Comparison of ENCODE assay signal across 13 cellular contexts in genomic region chr6:11333292-11333849, GRCh38.
DNase-seq lines count a peak whose midpoint lies in the region; ATAC-seq and TF ChIP-seq lines count a peak whose summit lies in the region.
"Had no signal": no experiment of that assay in that cellular context is flagged by ENCODE, and none has a peak within 500 bp of the region (broad histone marks: within the 10 kb centered on the region; RNA-seq: fewer than 3 reads in every experiment).

No MANE protein-coding gene starts in this region.

- 80 to 84% methylated on average over 5 of the region's 5 CpGs for WGBS in lower leg skin, 2 donors

- no peaks in the 10 kb centered on the region for H3K27me3 Mint-ChIP-seq in activated naive CD8-positive, alpha-beta T cell treated with anti-CD3 and anti-CD28 coated beads for 36 hours

- H3K9me3 Mint-ChIP-seq in activated naive CD8-positive, alpha-beta T cell treated with anti-CD3 and anti-CD28 coated beads for 36 hours: peaks cover 3% of the 10 kb centered on the region
- H3K9me3 Mint-ChIP-seq: neural crest cell; T-helper 1 cell treated with Interleukin-12 subunit alpha and Interleukin-12 subunit beta and Interleukin-4 antibody, amounts not matched to agents 30 μg/mL and 1 μg/mL, for 36 hours had no signal

- intact Hi-C loops in lower leg skin (cut with DNase I; ENCODE audit: low total_unique reads): no loop called here

- H3K27ac Mint-ChIP-seq in activated naive CD8-positive, alpha-beta T cell treated with anti-CD3 and anti-CD28 coated beads for 36 hours: peak overlapping the region; percentile 44
- H3K27ac Mint-ChIP-seq: T-helper 1 cell treated with Interleukin-12 subunit alpha and Interleukin-12 subunit beta and Interleukin-4 antibody, amounts not matched to agents 30 μg/mL and 1 μg/mL, for 36 hours had no signal

- H3K36me3 Mint-ChIP-seq in activated naive CD8-positive, alpha-beta T cell treated with anti-CD3 and anti-CD28 coated beads for 36 hours: peaks cover 52% of the 10 kb centered on the region

- DNase-seq in COLO668 (lab: John Stamatoyannopoulos, UW; ENCODE audit: unreplicated experiment) (peak; percentile 52), DMS53 (lab: John Stamatoyannopoulos, UW) (no peak), middle frontal gyrus (ENCODE audit: extremely low spot score, low spot score) (no peak), lower leg skin (ENCODE audit: low spot score in 2 of 2) (no peak)
- no peak for DNase-seq in activated naive CD8-positive, alpha-beta T cell treated with anti-CD3 and anti-CD28 coated beads for 36 hours
- DNase-seq: NCI-H526; stimulated activated naive CD4-positive, alpha-beta T cell treated with Interleukin-2 at 50 U/mL for 16 hours had no signal

- TF ChIP-seq CTCF in lower leg skin (IDR thresholded peaks at IDR 0.05): no peak

- H3K4me3 Mint-ChIP-seq in activated naive CD8-positive, alpha-beta T cell treated with anti-CD3 and anti-CD28 coated beads for 36 hours: no peak overlapping the region
- H3K4me3 Mint-ChIP-seq: neural crest cell; T-helper 1 cell treated with Interleukin-12 subunit alpha and Interleukin-12 subunit beta and Interleukin-4 antibody, amounts not matched to agents 30 μg/mL and 1 μg/mL, for 36 hours had no signal

- TF ChIP-seq POLR2A in lower leg skin (IDR thresholded peaks at IDR 0.05): no peak

- peaks cover 72% of the 10 kb centered on the region for H3K4me1 Mint-ChIP-seq in activated naive CD8-positive, alpha-beta T cell treated with anti-CD3 and anti-CD28 coated beads for 36 hours

- no peak overlapping the region for H3K4me3 ChIP-seq in lower leg skin (ENCODE audit: low read depth, poor library complexity, severe bottlenecking)

- peak; percentile 60 for ATAC-seq in GM19025 (IDR thresholded peaks at IDR 0.05; ENCODE audit: low read depth, unreplicated experiment)
- ATAC-seq in HG03064 (IDR thresholded peaks at IDR 0.05; ENCODE audit: low read depth, unreplicated experiment): peak; percentile 63
- no peak for ATAC-seq in HG02981 (IDR thresholded peaks at IDR 0.05; ENCODE audit: unreplicated experiment)
- ATAC-seq: esophagus mucosa had no signal
